In genomic region chr11:77047007-77047927, GRCh38 we compare ENCODE assay signal across 8 cellular contexts. TPM values are rescaled to one million over a fixed set of nuclear protein-coding genes. Genes with fewer than 3 reads are reported as not detected.
A peak's percentile ranks its signal among the peaks of the same experiment; 100 is the strongest.
DNase-seq lines count a peak whose midpoint lies in the region; ATAC-seq lines count a peak whose summit lies in the region.

No MANE protein-coding gene starts in this region.

- peaks cover 4% of the 10 kb centered on the region; the same call in 1 of the 2 replicates for H3K4me1 ChIP-seq in HUES48 (ENCODE audit: control insufficient read depth, insufficient read depth, low read length)
- no peaks in the 10 kb centered on the region for H3K4me1 ChIP-seq in esophagus (ENCODE audit: control insufficient read depth in 2 of 2, insufficient read depth in 2 of 2, low read length in 1 of 2)
- H3K4me1 ChIP-seq in mucosa of stomach (ENCODE audit: control insufficient read depth, insufficient read depth, low read length), result peaks cover 15% of the 10 kb centered on the region

- peak overlapping the region; percentile 43 for H3K27ac ChIP-seq in HUES48 (ENCODE audit: low read depth, low read length)
- peak overlapping the region in 1 of 2 donors; percentile 58 for H3K27ac ChIP-seq in esophagus (ENCODE audit: low read depth in 2 of 2, low read length in 1 of 2)

- H3K9me3 Mint-ChIP-seq in stimulated activated effector memory CD8-positive, alpha-beta T cell treated with anti-CD3 and anti-CD28 coated beads, Interleukin-12 subunit alpha, Interleukin-12 subunit beta, amount 100 ng/mL, for 72 hours, result no peaks in the 10 kb centered on the region

- no peaks in the 10 kb centered on the region for H3K36me3 Mint-ChIP-seq in stimulated activated effector memory CD8-positive, alpha-beta T cell treated with anti-CD3 and anti-CD28 coated beads, Interleukin-12 subunit alpha, Interleukin-12 subunit beta, amount 100 ng/mL, for 72 hours

- H3K27me3 ChIP-seq in HUES48 (ENCODE audit: control insufficient read depth, insufficient read depth, low read length), result peaks cover 11% of the 10 kb centered on the region
- no peaks in the 10 kb centered on the region for H3K27me3 ChIP-seq in esophagus (ENCODE audit: control insufficient read depth in 1 of 2, insufficient read depth in 2 of 2, low read length in 2 of 2)
- H3K27me3 ChIP-seq in mucosa of stomach (ENCODE audit: control insufficient read depth, insufficient read depth, low read length), result peaks cover 5% of the 10 kb centered on the region

- H3K9me3 ChIP-seq in HUES48 (ENCODE audit: control insufficient read depth, insufficient read depth, low read length) (no peaks in the 10 kb centered on the region), esophagus (ENCODE audit: control insufficient read depth in 2 of 2, insufficient read depth in 1 of 2, low read depth in 1 of 2, low read length in 1 of 2) (no peaks in the 10 kb centered on the region), mucosa of stomach (ENCODE audit: control insufficient read depth, low read length) (no peaks in the 10 kb centered on the region)

- H3K4me1 Mint-ChIP-seq in stimulated activated effector memory CD8-positive, alpha-beta T cell treated with anti-CD3 and anti-CD28 coated beads, Interleukin-12 subunit alpha, Interleukin-12 subunit beta, amount 100 ng/mL, for 72 hours, result peaks cover 14% of the 10 kb centered on the region

- 4 to 9% methylated on average over 15 of the region's 15 CpGs for WGBS in esophagus, 2 donors

- H3K27ac Mint-ChIP-seq in stimulated activated effector memory CD8-positive, alpha-beta T cell treated with anti-CD3 and anti-CD28 coated beads, Interleukin-12 subunit alpha, Interleukin-12 subunit beta, amount 100 ng/mL, for 72 hours, result no peak overlapping the region

- in situ Hi-C loops in Caki2 (cut with HindIII; ENCODE audit: low pct_unique_long_range_greater_than_20kb, low sequenced_read_pairs), result no loop called here

- H3K9ac ChIP-seq in HUES48 (ENCODE audit: low read depth, low read length) (no peak overlapping the region), mucosa of stomach (ENCODE audit: low read length) (peak overlapping the region; percentile 44)

- H3K4me3 ChIP-seq in HUES48 (ENCODE audit: low read depth, low read length) (peak overlapping the region; percentile 37), esophagus (ENCODE audit: low read depth in 1 of 2, low read length in 2 of 2) (peak overlapping the region; percentile 25 to 49), mucosa of stomach (ENCODE audit: low read length) (no peak overlapping the region)

- H3K4me3 Mint-ChIP-seq in stimulated activated effector memory CD8-positive, alpha-beta T cell treated with anti-CD3 and anti-CD28 coated beads, Interleukin-12 subunit alpha, Interleukin-12 subunit beta, amount 100 ng/mL, for 72 hours, result peak overlapping the region; percentile 57

- peak; percentile 75 for ATAC-seq in GM21360 (IDR thresholded peaks at IDR 0.05; ENCODE audit: unreplicated experiment)
- ATAC-seq in stimulated activated effector memory CD8-positive, alpha-beta T cell treated with anti-CD3 and anti-CD28 coated beads, Interleukin-12 subunit alpha, Interleukin-12 subunit beta, amount 100 ng/mL, for 72 hours, result peak; percentile 97

- H3K36me3 ChIP-seq in HUES48 (ENCODE audit: control insufficient read depth, insufficient read depth, low read length), result no peaks in the 10 kb centered on the region
- H3K36me3 ChIP-seq in esophagus (ENCODE audit: control insufficient read depth in 2 of 2, insufficient read depth in 2 of 2, low read length in 1 of 2), result peaks cover 0 to 2% of the 10 kb centered on the region in 2 donors
- no peaks in the 10 kb centered on the region for H3K36me3 ChIP-seq in mucosa of stomach (ENCODE audit: control insufficient read depth, insufficient read depth, low read length)

- DNase-seq in Caki2 (ENCODE audit: low read depth) (peak; percentile 95), NOMO-1 treated with dmso at 0.1 percent for 144 hours (lab: John Stamatoyannopoulos, UW; ENCODE audit: unreplicated experiment) (peak; percentile 76)
- peak; percentile 70 for DNase-seq in activated CD8-positive, alpha-beta memory T cell treated with anti-CD3 and anti-CD28 coated beads, Interleukin-2, amount 50 U/mL, for 4 hours
- peak; percentile 47 to 80 for DNase-seq in stimulated activated effector memory CD8-positive, alpha-beta T cell treated with anti-CD3 and anti-CD28 coated beads, Interleukin-12 subunit alpha, Interleukin-12 subunit beta, amount 100 ng/mL, for 72 hours (ENCODE audit: low spot score in 2 of 2)

RNA-seq across cellular contexts. Expression of gene B3GNT6, which starts 13.1 kb away (rescaled TPM):
- not detected in 2 replicates for total RNA-seq in Caki2 (2014; rRNA removed; shearing (Covaris generic); ENCODE audit: low replicate concordance)
- polyA plus RNA-seq in esophagus, result 1 to 10 TPM; 2.4 to 4.8 TPM

RNA-seq across cellular contexts. Expression of gene CAPN5, which starts 19.5 kb away (rescaled TPM):
- total RNA-seq in Caki2 (2014; rRNA removed; shearing (Covaris generic); ENCODE audit: low replicate concordance), result 0.68 and 5.3 TPM in 2 replicates
- 10 to 100 TPM; 26.6 to 27.8 TPM for polyA plus RNA-seq in esophagus

RNA-seq across cellular contexts. Expression of gene OMP, which starts 55.4 kb away (rescaled TPM):
- total RNA-seq in Caki2 (2014; rRNA removed; shearing (Covaris generic); ENCODE audit: low replicate concordance), result not detected in 2 replicates
- under 1 TPM; 0.33 to 0.98 TPM for polyA plus RNA-seq in esophagus
